14 cellular contexts compared by ENCODE assay signal in genomic region chr9:105309531-105309931, GRCh38.
DNase-seq lines count a peak whose midpoint lies in the region; FAIRE-seq and TF ChIP-seq lines count a peak whose summit lies in the region.
"Had no signal": no experiment of that assay in that cellular context is flagged by ENCODE, and none has a peak within 500 bp of the region (broad histone marks: within the 10 kb centered on the region; RNA-seq: fewer than 3 reads in every experiment).

No MANE protein-coding gene starts in this region.

- no peak overlapping the region for H2AFZ ChIP-seq in astrocyte (ENCODE audit: low read depth, low read length)

- H3K9ac ChIP-seq in BLaER1 = no peak overlapping the region
- H3K9ac ChIP-seq in astrocyte (ENCODE audit: low read length) = no peak overlapping the region

- FAIRE-seq in astrocyte (lab: Jason Lieb, UNC) = no peak
- FAIRE-seq: bronchial epithelial cell had no signal

- H3K4me3 ChIP-seq in BLaER1 = no peak overlapping the region
- no peak overlapping the region for H3K4me3 ChIP-seq in astrocyte (ENCODE audit: insufficient read depth, low read depth, low read length)

- H3K27me3 ChIP-seq in BLaER1 = no peaks in the 10 kb centered on the region
- no peaks in the 10 kb centered on the region for H3K27me3 ChIP-seq in astrocyte (ENCODE audit: insufficient read depth, low read length)

- H3K27me3 Mint-ChIP-seq in astrocyte (ENCODE audit: low read depth, unreplicated experiment) = no peaks in the 10 kb centered on the region

- H3K27ac ChIP-seq in BLaER1 (no peak overlapping the region), astrocyte (ENCODE audit: low read depth, low read length) (no peak overlapping the region)

- H3K4me3 Mint-ChIP-seq in astrocyte (ENCODE audit: unreplicated experiment) = no peak overlapping the region

- H3K4me2 ChIP-seq in BLaER1 (peak overlapping the region; percentile 64), astrocyte (ENCODE audit: low read length) (no peak overlapping the region)

- H3K4me1 Mint-ChIP-seq in astrocyte (ENCODE audit: low read depth, unreplicated experiment) = peaks cover 32% of the 10 kb centered on the region

- H3K4me1 ChIP-seq in BLaER1 (peaks cover 43% of the 10 kb centered on the region), astrocyte (ENCODE audit: insufficient read depth, low read length) (no peaks in the 10 kb centered on the region)

- TF ChIP-seq CTCF in astrocyte (IDR thresholded peaks at IDR 0.05; ENCODE audit: insufficient read depth, low read depth, low read length) = no peak

- peaks cover 6% of the 10 kb centered on the region for H3K36me3 Mint-ChIP-seq in astrocyte (ENCODE audit: low read depth, unreplicated experiment)
- H3K36me3 Mint-ChIP-seq: activated naive CD4-positive, alpha-beta T cell treated with anti-CD3 and anti-CD28 coated beads, Interleukin-2, amount 50 U/mL, for 72 hours had no signal

- peak overlapping the region; percentile 8 for H3K27ac Mint-ChIP-seq in astrocyte (ENCODE audit: unreplicated experiment)
- H3K27ac Mint-ChIP-seq: activated naive CD4-positive, alpha-beta T cell treated with anti-CD3 and anti-CD28 coated beads, Interleukin-2, amount 50 U/mL, for 72 hours had no signal

- no peaks in the 10 kb centered on the region for H4K20me1 ChIP-seq in BLaER1
- no peaks in the 10 kb centered on the region for H4K20me1 ChIP-seq in astrocyte (ENCODE audit: insufficient read depth, low read length)

- H3K79me2 ChIP-seq in astrocyte (ENCODE audit: insufficient read depth, low read length) = no peaks in the 10 kb centered on the region

- peak; percentile 89 for DNase-seq in LHCN-M2 (ENCODE audit: low read depth)
- no peak for DNase-seq in astrocyte (ENCODE audit: low read depth)
- DNase-seq in medulla oblongata (ENCODE audit: extremely low spot score) = peak; percentile 89
- DNase-seq in HuH-7 (ENCODE audit: low spot score) = no peak
- no peak for DNase-seq in GM03348 (ENCODE audit: low spot score)
- DNase-seq in DMS 273 (lab: John Stamatoyannopoulos, UW; ENCODE audit: unreplicated experiment) = no peak
- no peak for DNase-seq in 8988T
- DNase-seq: activated CD4-positive, alpha-beta T cell treated with anti-CD3 and anti-CD28 coated beads, Interleukin-2, amount 50 U/mL, for 1 hour; DMS79; NCI-H446 treated with DMSO at 0.1 percent for 48 hours; stimulated activated CD4-positive, alpha-beta T cell treated with anti-CD3 and anti-CD28 coated beads, Interleukin-4, amount 100 ng/mL, for 24 hours had no signal

- H3K9me3 ChIP-seq in BLaER1 (no peaks in the 10 kb centered on the region), astrocyte (ENCODE audit: insufficient read depth, low read depth, low read length) (no peaks in the 10 kb centered on the region)

- H3K9me3 Mint-ChIP-seq in astrocyte (ENCODE audit: unreplicated experiment) = no peaks in the 10 kb centered on the region
- H3K9me3 Mint-ChIP-seq: activated naive CD4-positive, alpha-beta T cell treated with anti-CD3 and anti-CD28 coated beads, Interleukin-2, amount 50 U/mL, for 72 hours had no signal

- H3K36me3 ChIP-seq in BLaER1 (0 out of 2 replicates have a peak, but pooled peaks cover 4% of the 10 kb centered on the region), astrocyte (ENCODE audit: insufficient read depth, low read length) (no peaks in the 10 kb centered on the region)

Comparison
In these comparisons a context has a peak if more than half of its experiments do, and no peak if none do; other contexts are left out.
1. DNase-seq: peak in LHCN-M2 (single experiment) and medulla oblongata (single experiment); none in astrocyte (single experiment), HuH-7 (single experiment), GM03348 (single experiment), DMS 273 (single experiment) and 8988T (single experiment).